In the genomic region with DNA sequence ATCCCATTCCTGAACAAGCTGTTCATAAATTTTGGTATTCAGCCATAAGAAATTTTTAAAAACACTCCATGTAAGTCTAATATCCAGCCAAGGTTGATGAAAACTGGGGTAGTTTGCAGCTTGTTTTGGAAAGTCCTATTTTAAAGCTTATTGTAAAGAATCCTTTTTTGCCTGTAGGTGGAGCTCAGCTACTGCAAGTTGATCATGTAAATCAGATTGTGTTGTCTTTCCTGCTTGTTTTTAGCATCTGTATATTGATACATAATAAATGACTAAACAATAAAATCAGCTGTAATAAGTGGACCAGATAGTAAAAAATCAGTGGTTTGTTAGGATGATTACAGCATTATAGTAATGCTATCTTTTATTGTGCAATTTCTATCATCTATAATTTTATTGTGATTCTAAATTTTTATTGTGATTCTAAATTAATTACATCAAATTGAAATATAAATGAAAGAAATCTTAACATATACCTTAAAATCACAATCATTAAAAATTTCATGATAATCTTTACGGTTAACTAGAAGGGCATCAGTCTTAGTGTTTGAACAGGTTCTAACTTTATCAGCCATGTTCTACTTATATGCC, we compare ENCODE assay signal across 8 cellular contexts. TPM values are rescaled to one million over a fixed set of nuclear protein-coding genes. Genes with fewer than 3 reads are reported as not detected.
A peak's percentile ranks its signal among the peaks of the same experiment; 100 is the strongest.
DNase-seq lines count a peak whose midpoint lies in the region; ATAC-seq and TF ChIP-seq lines count a peak whose summit lies in the region.

No MANE protein-coding gene starts in this region.

- DNase-seq in LHCN-M2 (ENCODE audit: low read depth) (peak; percentile 62), SK-N-MC (ENCODE audit: low read depth, low spot score) (peak; percentile 32), fibroblast of lung (ENCODE audit: low read depth in 2 of 2) (peak; percentile 61 to 84), non-pigmented ciliary epithelial cell (ENCODE audit: low read depth) (peak; percentile 51), T-helper 9 cell (no peak)
- DNase-seq in stimulated activated CD4-positive, alpha-beta T cell treated with anti-CD3 and anti-CD28 coated beads, Interleukin-2, amount 100 ng/mL, for 48 hours, result no peak

- H3K27me3 ChIP-seq in fibroblast of lung (ENCODE audit: control insufficient read depth, insufficient read depth, low read length), result no peaks in the 10 kb centered on the region

- H3K4me1 ChIP-seq in fibroblast of lung (ENCODE audit: control insufficient read depth, extremely low read depth, insufficient read depth, low read length), result peaks cover 3% of the 10 kb centered on the region

- H2AFZ ChIP-seq in fibroblast of lung (ENCODE audit: low read length), result no peak overlapping the region

- no peak overlapping the region for H3K9ac ChIP-seq in SK-N-MC (ENCODE audit: insufficient read length)
- H3K9ac ChIP-seq in fibroblast of lung (ENCODE audit: insufficient read depth, low read length), result no peak overlapping the region

- H3K79me2 ChIP-seq in fibroblast of lung (ENCODE audit: control insufficient read depth, insufficient read depth, low read length), result no peaks in the 10 kb centered on the region

- no peak overlapping the region for H3K4me2 ChIP-seq in fibroblast of lung (ENCODE audit: extremely low read depth, insufficient read depth, low read length)

- H3K4me3 ChIP-seq in SK-N-MC (no peak overlapping the region), fibroblast of lung (replicated peaks in 1 of 4; ENCODE audit: control extremely low read depth in 1 of 4, insufficient read depth in 1 of 4, low read depth in 3 of 4, low read length in 4 of 4) (no peak overlapping the region)

- H4K20me1 ChIP-seq in fibroblast of lung (ENCODE audit: control insufficient read depth, extremely low read depth, insufficient read depth, low read length), result no peaks in the 10 kb centered on the region

- ATAC-seq in GM18511 (IDR thresholded peaks at IDR 0.05; ENCODE audit: unreplicated experiment), result peak; percentile 54

- H3K27ac ChIP-seq in C4-2B (no peak overlapping the region), SK-N-MC (no peak overlapping the region), fibroblast of lung (ENCODE audit: insufficient read depth, low read length) (no peak overlapping the region)

- H3K36me3 ChIP-seq in SK-N-MC (ENCODE audit: insufficient read depth, low read length) (peaks cover 13% of the 10 kb centered on the region), fibroblast of lung (ENCODE audit: control insufficient read depth, insufficient read depth, low read length) (no peaks in the 10 kb centered on the region)

- H3K9me3 ChIP-seq in SK-N-MC (ENCODE audit: low read depth, low read length) (no peaks in the 10 kb centered on the region), fibroblast of lung (ENCODE audit: control insufficient read depth, insufficient read depth, low read depth, low read length) (no peaks in the 10 kb centered on the region)

- TF ChIP-seq CTCF in C4-2B (conservative IDR thresholded peaks at IDR 0.05) (peak; percentile 87), fibroblast of lung (conservative IDR thresholded peaks at IDR 0.05 in 1 of 2, IDR thresholded peaks at IDR 0.05 in 1 of 2; ENCODE audit: low read depth in 1 of 2, low read length in 2 of 2) (peak; percentile 69 to 73)

RNA-seq across cellular contexts. Expression of a gene that starts 42.4 kb away (rescaled TPM):
- total RNA-seq in LHCN-M2 (2014; rRNA removed) (9.0 and 14.5 TPM in 2 replicates), fibroblast of lung (16.9 and 17.3 TPM in 2 replicates)
- 15.4 TPM for polyA plus RNA-seq in LHCN-M2 (2012)
- 37.2 and 37.5 TPM in 2 replicates for polyA plus RNA-seq in fibroblast of lung
- polyA plus RNA-seq in fibroblast of lung (2012), result 29.5 TPM in 2 replicates
- 9.0 and 11.6 TPM in 2 replicates for polyA minus RNA-seq in fibroblast of lung (ENCODE audit: low replicate concordance)

RNA-seq across cellular contexts. Expression of a gene that starts 42.7 kb away (rescaled TPM):
- total RNA-seq in LHCN-M2 (2014; rRNA removed) (5.8 and 8.1 TPM in 2 replicates), fibroblast of lung (9.5 and 13.5 TPM in 2 replicates)
- polyA plus RNA-seq in LHCN-M2 (2012), result 5.6 TPM
- 6.5 and 6.9 TPM in 2 replicates for polyA plus RNA-seq in fibroblast of lung
- 10.0 and 10.1 TPM in 2 replicates for polyA plus RNA-seq in fibroblast of lung (2012)
- 1.7 and 1.8 TPM in 2 replicates for polyA minus RNA-seq in fibroblast of lung (ENCODE audit: low replicate concordance)

Comparison
In these comparisons a context has a peak if more than half of its experiments do, and no peak if none do; other contexts are left out.
1. DNase-seq: peak in LHCN-M2 (single experiment), SK-N-MC (single experiment), fibroblast of lung (2 of 2) and non-pigmented ciliary epithelial cell (single experiment); none in stimulated activated CD4-positive, alpha-beta T cell treated with anti-CD3 and anti-CD28 coated beads, Interleukin-2, amount 100 ng/mL, for 48 hours (0 of 2) and T-helper 9 cell (single experiment).